1 cellular context compared by ENCODE assay signal in genomic region chr6:26324295-26324727, GRCh38.
TF ChIP-seq lines count a peak whose summit lies in the region.

No MANE protein-coding gene starts in this region.

TF ChIP-seq in HepG2, 621 proteins besides CTCF, POLR2A, EP300 and RAD21 (continued from another document and continues in another):
- TF ChIP-seq ELK4 (CRISPR knock-in tag; IDR thresholded peaks at IDR 0.05; ENCODE audit: borderline replicate concordance) = no peak
- TF ChIP-seq ZNF121 (CRISPR knock-in tag; IDR thresholded peaks at IDR 0.05) = no peak
- TF ChIP-seq NFKBIZ (CRISPR knock-in tag; IDR thresholded peaks at IDR 0.05) = no peak
- TF ChIP-seq ZNF10 (CRISPR knock-in tag; IDR thresholded peaks at IDR 0.05; ENCODE audit: borderline replicate concordance, low read depth) = no peak
- 0 out of 2 replicates have a peak, but pooled peaks have one; percentile 10 for TF ChIP-seq ZNF124 (CRISPR knock-in tag; IDR thresholded peaks at IDR 0.05)
- TF ChIP-seq EZH2 (conservative IDR thresholded peaks at IDR 0.05; ENCODE audit: low read depth, low read length) = no peak
- peak; percentile 75; the same call in 1 of the 2 replicates for TF ChIP-seq ZNF501 (CRISPR knock-in tag; IDR thresholded peaks at IDR 0.05)
- TF ChIP-seq ZNF790 (CRISPR knock-in tag; IDR thresholded peaks at IDR 0.05; ENCODE audit: borderline replicate concordance) = 0 out of 2 replicates have a peak, but pooled peaks have one; percentile 12
- TF ChIP-seq HNF4G (IDR thresholded peaks at IDR 0.05; ENCODE audit: borderline replicate concordance, low read depth, low read length) = peak; percentile 27; the same call in 1 of the 2 replicates
- no peak for TF ChIP-seq HNF4G (CRISPR knock-in tag; IDR thresholded peaks at IDR 0.05; ENCODE audit: borderline replicate concordance, low read depth)
- TF ChIP-seq, protein P1, sequence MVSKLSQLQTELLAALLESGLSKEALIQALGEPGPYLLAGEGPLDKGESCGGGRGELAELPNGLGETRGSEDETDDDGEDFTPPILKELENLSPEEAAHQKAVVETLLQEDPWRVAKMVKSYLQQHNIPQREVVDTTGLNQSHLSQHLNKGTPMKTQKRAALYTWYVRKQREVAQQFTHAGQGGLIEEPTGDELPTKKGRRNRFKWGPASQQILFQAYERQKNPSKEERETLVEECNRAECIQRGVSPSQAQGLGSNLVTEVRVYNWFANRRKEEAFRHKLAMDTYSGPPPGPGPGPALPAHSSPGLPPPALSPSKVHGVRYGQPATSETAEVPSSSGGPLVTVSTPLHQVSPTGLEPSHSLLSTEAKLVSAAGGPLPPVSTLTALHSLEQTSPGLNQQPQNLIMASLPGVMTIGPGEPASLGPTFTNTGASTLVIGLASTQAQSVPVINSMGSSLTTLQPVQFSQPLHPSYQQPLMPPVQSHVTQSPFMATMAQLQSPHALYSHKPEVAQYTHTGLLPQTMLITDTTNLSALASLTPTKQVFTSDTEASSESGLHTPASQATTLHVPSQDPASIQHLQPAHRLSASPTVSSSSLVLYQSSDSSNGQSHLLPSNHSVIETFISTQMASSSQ (IDR thresholded peaks at IDR 0.05; ENCODE audit: low read depth) = no peak
- TF ChIP-seq, protein P1 (CRISPR knock-in tag; IDR thresholded peaks at IDR 0.05; ENCODE audit: borderline replicate concordance) = no peak
- TF ChIP-seq ZFP82 (CRISPR knock-in tag; IDR thresholded peaks at IDR 0.05; ENCODE audit: borderline replicate concordance) = no peak
- 0 out of 2 replicates have a peak, but pooled peaks have one; percentile 50 for TF ChIP-seq RCOR2 (CRISPR knock-in tag; IDR thresholded peaks at IDR 0.05)
- TF ChIP-seq MNT (IDR thresholded peaks at IDR 0.05) = no peak
- 0 out of 2 replicates have a peak, but pooled peaks have one; percentile 39 for TF ChIP-seq ZNF232 (CRISPR knock-in tag; IDR thresholded peaks at IDR 0.05; ENCODE audit: borderline replicate concordance)
- no peak for TF ChIP-seq ZNF713 (CRISPR knock-in tag; IDR thresholded peaks at IDR 0.05)
- 0 out of 2 replicates have a peak, but pooled peaks have one; percentile 76 for TF ChIP-seq SP140L (CRISPR knock-in tag; IDR thresholded peaks at IDR 0.05; ENCODE audit: borderline replicate concordance)
- peak; percentile 55; the same call in 1 of the 2 replicates for TF ChIP-seq ZGPAT (CRISPR knock-in tag; IDR thresholded peaks at IDR 0.05)
- TF ChIP-seq, protein P2, sequence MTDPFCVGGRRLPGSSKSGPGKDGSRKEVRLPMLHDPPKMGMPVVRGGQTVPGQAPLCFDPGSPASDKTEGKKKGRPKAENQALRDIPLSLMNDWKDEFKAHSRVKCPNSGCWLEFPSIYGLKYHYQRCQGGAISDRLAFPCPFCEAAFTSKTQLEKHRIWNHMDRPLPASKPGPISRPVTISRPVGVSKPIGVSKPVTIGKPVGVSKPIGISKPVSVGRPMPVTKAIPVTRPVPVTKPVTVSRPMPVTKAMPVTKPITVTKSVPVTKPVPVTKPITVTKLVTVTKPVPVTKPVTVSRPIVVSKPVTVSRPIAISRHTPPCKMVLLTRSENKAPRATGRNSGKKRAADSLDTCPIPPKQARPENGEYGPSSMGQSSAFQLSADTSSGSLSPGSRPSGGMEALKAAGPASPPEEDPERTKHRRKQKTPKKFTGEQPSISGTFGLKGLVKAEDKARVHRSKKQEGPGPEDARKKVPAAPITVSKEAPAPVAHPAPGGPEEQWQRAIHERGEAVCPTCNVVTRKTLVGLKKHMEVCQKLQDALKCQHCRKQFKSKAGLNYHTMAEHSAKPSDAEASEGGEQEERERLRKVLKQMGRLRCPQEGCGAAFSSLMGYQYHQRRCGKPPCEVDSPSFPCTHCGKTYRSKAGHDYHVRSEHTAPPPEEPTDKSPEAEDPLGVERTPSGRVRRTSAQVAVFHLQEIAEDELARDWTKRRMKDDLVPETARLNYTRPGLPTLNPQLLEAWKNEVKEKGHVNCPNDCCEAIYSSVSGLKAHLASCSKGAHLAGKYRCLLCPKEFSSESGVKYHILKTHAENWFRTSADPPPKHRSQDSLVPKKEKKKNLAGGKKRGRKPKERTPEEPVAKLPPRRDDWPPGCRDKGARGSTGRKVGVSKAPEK (CRISPR knock-in tag; IDR thresholded peaks at IDR 0.05; ENCODE audit: borderline replicate concordance) = 0 out of 2 replicates have a peak, but pooled peaks have one; percentile 5
- peak; percentile 63 for TF ChIP-seq MAFF (IDR thresholded peaks at IDR 0.05; ENCODE audit: low read depth, low read length)
- peak; percentile 44; the same call in 1 of the 2 replicates for TF ChIP-seq HDAC2 (CRISPR knock-in tag; IDR thresholded peaks at IDR 0.05)
- TF ChIP-seq DZIP1 (CRISPR knock-in tag; IDR thresholded peaks at IDR 0.05) = no peak
- no peak for TF ChIP-seq ATF7-NPFF (CRISPR knock-in tag; IDR thresholded peaks at IDR 0.05; ENCODE audit: low read depth)
- no peak for TF ChIP-seq FOXO1 (CRISPR knock-in tag; IDR thresholded peaks at IDR 0.05)
- TF ChIP-seq ZNF616 (CRISPR knock-in tag; IDR thresholded peaks at IDR 0.05; ENCODE audit: low read depth) = no peak
- TF ChIP-seq NR2F6 (IDR thresholded peaks at IDR 0.05) = 0 out of 2 replicates have a peak, but pooled peaks have one; percentile 25
- TF ChIP-seq NR2F6 (CRISPR knock-in tag; IDR thresholded peaks at IDR 0.05) = no peak
- peak; percentile 82 for TF ChIP-seq PITX1 (CRISPR knock-in tag; IDR thresholded peaks at IDR 0.05)
- TF ChIP-seq, protein P3, sequence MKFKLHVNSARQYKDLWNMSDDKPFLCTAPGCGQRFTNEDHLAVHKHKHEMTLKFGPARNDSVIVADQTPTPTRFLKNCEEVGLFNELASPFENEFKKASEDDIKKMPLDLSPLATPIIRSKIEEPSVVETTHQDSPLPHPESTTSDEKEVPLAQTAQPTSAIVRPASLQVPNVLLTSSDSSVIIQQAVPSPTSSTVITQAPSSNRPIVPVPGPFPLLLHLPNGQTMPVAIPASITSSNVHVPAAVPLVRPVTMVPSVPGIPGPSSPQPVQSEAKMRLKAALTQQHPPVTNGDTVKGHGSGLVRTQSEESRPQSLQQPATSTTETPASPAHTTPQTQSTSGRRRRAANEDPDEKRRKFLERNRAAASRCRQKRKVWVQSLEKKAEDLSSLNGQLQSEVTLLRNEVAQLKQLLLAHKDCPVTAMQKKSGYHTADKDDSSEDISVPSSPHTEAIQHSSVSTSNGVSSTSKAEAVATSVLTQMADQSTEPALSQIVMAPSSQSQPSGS (CRISPR knock-in tag; IDR thresholded peaks at IDR 0.05) = peak; percentile 42; the same call in 1 of the 2 replicates
- 0 out of 2 replicates have a peak, but pooled peaks have one; percentile 47 for TF ChIP-seq NCOA2 (CRISPR knock-in tag; IDR thresholded peaks at IDR 0.05)
- TF ChIP-seq, protein P4, sequence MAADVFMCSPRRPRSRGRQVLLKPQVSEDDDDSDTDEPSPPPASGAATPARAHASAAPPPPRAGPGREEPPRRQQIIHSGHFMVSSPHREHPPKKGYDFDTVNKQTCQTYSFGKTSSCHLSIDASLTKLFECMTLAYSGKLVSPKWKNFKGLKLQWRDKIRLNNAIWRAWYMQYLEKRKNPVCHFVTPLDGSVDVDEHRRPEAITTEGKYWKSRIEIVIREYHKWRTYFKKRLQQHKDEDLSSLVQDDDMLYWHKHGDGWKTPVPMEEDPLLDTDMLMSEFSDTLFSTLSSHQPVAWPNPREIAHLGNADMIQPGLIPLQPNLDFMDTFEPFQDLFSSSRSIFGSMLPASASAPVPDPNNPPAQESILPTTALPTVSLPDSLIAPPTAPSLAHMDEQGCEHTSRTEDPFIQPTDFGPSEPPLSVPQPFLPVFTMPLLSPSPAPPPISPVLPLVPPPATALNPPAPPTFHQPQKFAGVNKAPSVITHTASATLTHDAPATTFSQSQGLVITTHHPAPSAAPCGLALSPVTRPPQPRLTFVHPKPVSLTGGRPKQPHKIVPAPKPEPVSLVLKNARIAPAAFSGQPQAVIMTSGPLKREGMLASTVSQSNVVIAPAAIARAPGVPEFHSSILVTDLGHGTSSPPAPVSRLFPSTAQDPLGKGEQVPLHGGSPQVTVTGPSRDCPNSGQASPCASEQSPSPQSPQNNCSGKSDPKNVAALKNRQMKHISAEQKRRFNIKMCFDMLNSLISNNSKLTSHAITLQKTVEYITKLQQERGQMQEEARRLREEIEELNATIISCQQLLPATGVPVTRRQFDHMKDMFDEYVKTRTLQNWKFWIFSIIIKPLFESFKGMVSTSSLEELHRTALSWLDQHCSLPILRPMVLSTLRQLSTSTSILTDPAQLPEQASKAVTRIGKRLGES (CRISPR knock-in tag; IDR thresholded peaks at IDR 0.05; ENCODE audit: borderline replicate concordance) = no peak
- TF ChIP-seq KLF9 (CRISPR knock-in tag; IDR thresholded peaks at IDR 0.05; ENCODE audit: low read depth) = no peak
- 0 out of 2 replicates have a peak, but pooled peaks have one; percentile 5 for TF ChIP-seq FOXA3 (CRISPR knock-in tag; IDR thresholded peaks at IDR 0.05)
- no peak for TF ChIP-seq ZNF562 (CRISPR knock-in tag; IDR thresholded peaks at IDR 0.05; ENCODE audit: borderline replicate concordance)
- no peak for TF ChIP-seq ZNF207 (IDR thresholded peaks at IDR 0.05; ENCODE audit: borderline replicate concordance)
